Comparison of ENCODE assay signal across 8 cellular contexts in genomic region chr15:82749951-82750830, GRCh38. TPM values are rescaled to one million over a fixed set of nuclear protein-coding genes. Genes with fewer than 3 reads are reported as not detected.
A peak's percentile ranks its signal among the peaks of the same experiment; 100 is the strongest.
DNase-seq lines count a peak whose midpoint lies in the region; ATAC-seq, FAIRE-seq and TF ChIP-seq lines count a peak whose summit lies in the region.

No MANE protein-coding gene starts in this region.

- H3K27ac ChIP-seq in rectal smooth muscle tissue (ENCODE audit: low read depth, low read length) = peak overlapping the region; percentile 88
- peak overlapping the region; percentile 46 to 85 for H3K27ac ChIP-seq in aorta (ENCODE audit: low read depth in 1 of 2, low read length in 2 of 2)

- in situ Hi-C loops in astrocyte of the cerebellum (cut with HindIII; ENCODE audit: low sequenced_read_pairs) = no loop called here

- H3K36me3 ChIP-seq in rectal smooth muscle tissue (ENCODE audit: control insufficient read depth, insufficient read depth, low read length) (peaks cover 6% of the 10 kb centered on the region), aorta (ENCODE audit: control insufficient read depth in 1 of 2, insufficient read depth in 2 of 2, low read length in 1 of 2) (no peaks in the 10 kb centered on the region)

- TF ChIP-seq CTCF in astrocyte of the cerebellum (IDR thresholded peaks at IDR 0.05; ENCODE audit: low read depth, low read length, missing control alignments) = no peak

- H3K4me1 ChIP-seq in rectal smooth muscle tissue (ENCODE audit: control insufficient read depth, insufficient read depth, low read length) (peaks cover 14% of the 10 kb centered on the region), aorta (ENCODE audit: control insufficient read depth in 1 of 2, insufficient read depth in 2 of 2, low read length in 2 of 2) (peaks cover 2 to 8% of the 10 kb centered on the region in 2 donors)

- ATAC-seq in HG02973 (IDR thresholded peaks at IDR 0.05; ENCODE audit: unreplicated experiment) (peak; percentile 83), aorta (ENCODE audit: low FRiP score) (peak; percentile 96)

- no peaks in the 10 kb centered on the region for H3K9me3 ChIP-seq in aorta (ENCODE audit: control insufficient read depth, low read length)

- peak overlapping the region; percentile 72 for H3K9ac ChIP-seq in rectal smooth muscle tissue (ENCODE audit: low read length)

- H3K4me3 ChIP-seq in astrocyte of the cerebellum (ENCODE audit: low read depth, low read length) (peak overlapping the region; percentile 66), rectal smooth muscle tissue (ENCODE audit: low read length) (peak overlapping the region; percentile 96), aorta (ENCODE audit: low read length in 2 of 2) (peak overlapping the region; percentile 69)

- DNase-seq in GM18507 (ENCODE audit: extremely low spot score, insufficient read length, low read depth) = peak; percentile 84
- peak; percentile 85 for DNase-seq in NCI-H2029 (lab: John Stamatoyannopoulos, UW)
- DNase-seq in T-helper 9 cell = peak; percentile 70
- DNase-seq in astrocyte of the cerebellum (ENCODE audit: low read depth) = peak; percentile 90
- DNase-seq in hepatic stellate cell (ENCODE audit: low spot score) = peak; percentile 93
- peak; percentile 94 to 97 for DNase-seq in aorta

- WGBS in aorta, 2 donors = 0% methylated on average over 47 of the region's 47 CpGs

- no peaks in the 10 kb centered on the region for H3K27me3 ChIP-seq in rectal smooth muscle tissue (ENCODE audit: control insufficient read depth, insufficient read depth, low read length)
- H3K27me3 ChIP-seq in aorta (ENCODE audit: control insufficient read depth in 1 of 2, insufficient read depth in 2 of 2, low read length in 1 of 2) = no peaks in the 10 kb centered on the region

- intact Hi-C loops in aorta (cut with DNase I) = loop anchor here (1.0 to 5.0 kb wide), 3 partner anchors 52 to 209 kb away; partner anchors contain the start of genes FSD2 (in 1 of the 2) and WHAMM (in 1 of the 2)

- FAIRE-seq in GM18507 (lab: Jason Lieb, UNC) = peak; percentile 97

RNA-seq across cellular contexts. Expression of gene AP3B2, which starts 40.5 kb away (rescaled TPM):
- total RNA-seq in aorta = under 1 TPM; 0.16 to 0.42 TPM
- polyA plus RNA-seq in aorta = 1 to 10 TPM in 1 of 2 donors, not detected in 1; 1.6 TPM

RNA-seq across cellular contexts. Expression of gene FSD2, which starts 55.7 kb away (rescaled TPM):
- total RNA-seq in aorta = not detected
- polyA plus RNA-seq in aorta = under 1 TPM in 1 of 2 donors, not detected in 1; under 0.01 TPM

RNA-seq across cellular contexts. Expression of gene WHAMM, which starts 59.2 kb away (rescaled TPM):
- 10 to 100 TPM; 11.5 to 11.8 TPM for total RNA-seq in aorta
- 1 to 10 TPM; 2.0 to 4.2 TPM for polyA plus RNA-seq in aorta

Comparison
In these comparisons a context has a peak if more than half of its experiments do, and no peak if none do; other contexts are left out.
1. Peak in every context shown above with its lines: DNase-seq, ATAC-seq, H3K4me3 ChIP-seq and H3K27ac ChIP-seq.